Comparison of ENCODE assay signal across 1 cellular context in the genomic region with DNA sequence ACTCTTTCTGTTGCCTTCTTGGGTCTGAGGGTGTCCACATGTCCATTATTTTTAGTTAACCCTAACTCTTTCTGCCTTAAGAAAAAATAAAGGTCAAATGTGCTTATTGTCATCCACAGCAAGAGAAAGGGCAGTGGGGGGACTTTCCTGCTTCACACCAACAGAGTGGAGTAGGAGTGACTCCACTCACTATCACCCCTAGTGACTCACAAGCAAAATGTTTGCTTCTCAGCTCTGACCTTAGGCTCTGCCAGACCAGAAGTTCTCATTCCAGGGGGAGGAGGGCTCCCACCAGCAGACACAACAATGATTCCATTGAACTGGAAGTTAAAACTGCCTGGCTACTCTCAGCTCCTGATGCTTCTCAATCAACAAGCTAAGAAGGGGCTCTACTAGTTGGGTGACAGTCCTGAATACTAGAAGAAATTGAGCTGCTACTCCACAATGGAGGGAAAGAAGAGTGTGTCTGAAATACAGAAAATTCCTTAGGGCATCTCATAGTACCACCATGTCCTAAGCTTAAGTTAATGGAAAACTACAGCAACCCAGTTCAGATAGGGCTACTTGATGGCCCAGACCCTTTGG.
TF ChIP-seq lines count a peak whose summit lies in the region.

No MANE protein-coding gene starts in this region.

TF ChIP-seq in HepG2, 621 proteins besides CTCF, POLR2A, EP300 and RAD21 (continued from another document and continues in another):
- TF ChIP-seq, protein P1, sequence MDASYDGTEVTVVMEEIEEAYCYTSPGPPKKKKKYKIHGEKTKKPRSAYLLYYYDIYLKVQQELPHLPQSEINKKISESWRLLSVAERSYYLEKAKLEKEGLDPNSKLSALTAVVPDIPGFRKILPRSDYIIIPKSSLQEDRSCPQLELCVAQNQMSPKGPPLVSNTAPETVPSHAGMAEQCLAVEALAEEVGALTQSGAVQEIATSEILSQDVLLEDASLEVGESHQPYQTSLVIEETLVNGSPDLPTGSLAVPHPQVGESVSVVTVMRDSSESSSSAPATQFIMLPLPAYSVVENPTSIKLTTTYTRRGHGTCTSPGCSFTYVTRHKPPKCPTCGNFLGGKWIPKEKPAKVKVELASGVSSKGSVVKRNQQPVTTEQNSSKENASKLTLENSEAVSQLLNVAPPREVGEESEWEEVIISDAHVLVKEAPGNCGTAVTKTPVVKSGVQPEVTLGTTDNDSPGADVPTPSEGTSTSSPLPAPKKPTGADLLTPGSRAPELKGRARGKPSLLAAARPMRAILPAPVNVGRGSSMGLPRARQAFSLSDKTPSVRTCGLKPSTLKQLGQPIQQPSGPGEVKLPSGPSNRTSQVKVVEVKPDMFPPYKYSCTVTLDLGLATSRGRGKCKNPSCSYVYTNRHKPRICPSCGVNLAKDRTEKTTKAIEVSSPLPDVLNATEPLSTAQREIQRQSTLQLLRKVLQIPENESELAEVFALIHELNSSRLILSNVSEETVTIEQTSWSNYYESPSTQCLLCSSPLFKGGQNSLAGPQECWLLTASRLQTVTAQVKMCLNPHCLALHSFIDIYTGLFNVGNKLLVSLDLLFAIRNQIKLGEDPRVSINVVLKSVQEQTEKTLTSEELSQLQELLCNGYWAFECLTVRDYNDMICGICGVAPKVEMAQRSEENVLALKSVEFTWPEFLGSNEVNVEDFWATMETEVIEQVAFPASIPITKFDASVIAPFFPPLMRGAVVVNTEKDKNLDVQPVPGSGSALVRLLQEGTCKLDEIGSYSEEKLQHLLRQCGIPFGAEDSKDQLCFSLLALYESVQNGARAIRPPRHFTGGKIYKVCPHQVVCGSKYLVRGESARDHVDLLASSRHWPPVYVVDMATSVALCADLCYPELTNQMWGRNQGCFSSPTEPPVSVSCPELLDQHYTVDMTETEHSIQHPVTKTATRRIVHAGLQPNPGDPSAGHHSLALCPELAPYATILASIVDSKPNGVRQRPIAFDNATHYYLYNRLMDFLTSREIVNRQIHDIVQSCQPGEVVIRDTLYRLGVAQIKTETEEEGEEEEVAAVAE (CRISPR knock-in tag; IDR thresholded peaks at IDR 0.05; ENCODE audit: borderline replicate concordance) = no peak
- TF ChIP-seq, protein P2, sequence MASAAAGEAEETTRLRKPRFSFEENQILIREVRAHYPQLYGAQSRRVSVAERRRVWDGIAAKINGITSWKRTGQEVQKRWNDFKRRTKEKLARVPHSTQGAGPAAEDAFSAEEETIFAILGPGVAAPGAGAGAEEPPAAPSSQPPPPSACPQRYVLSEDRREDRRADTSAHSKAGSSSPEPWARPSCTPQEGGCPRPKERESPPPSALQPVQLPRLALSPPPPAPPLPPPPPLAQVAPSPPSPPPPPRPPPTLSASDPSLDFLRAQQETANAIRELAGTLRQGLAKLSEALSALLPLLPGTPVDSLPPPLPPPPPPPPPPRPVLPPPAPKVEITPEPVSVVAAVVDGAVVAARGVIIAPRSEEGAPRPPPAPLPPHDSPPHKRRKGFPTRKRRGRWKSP (CRISPR knock-in tag; IDR thresholded peaks at IDR 0.05) = no peak
- TF ChIP-seq ZNF615 (CRISPR knock-in tag; IDR thresholded peaks at IDR 0.05; ENCODE audit: borderline replicate concordance) = no peak
- peak; percentile 61; the same call in 1 of the 2 replicates for TF ChIP-seq ZSCAN31 (CRISPR knock-in tag; IDR thresholded peaks at IDR 0.05; ENCODE audit: low read depth)
- no peak for TF ChIP-seq ZFY (CRISPR knock-in tag; IDR thresholded peaks at IDR 0.05)
- TF ChIP-seq NR1H2 (CRISPR knock-in tag; IDR thresholded peaks at IDR 0.05; ENCODE audit: borderline replicate concordance, low read depth) = no peak
- no peak for TF ChIP-seq BRCA1 (CRISPR knock-in tag; IDR thresholded peaks at IDR 0.05)
- TF ChIP-seq ZNF7 (CRISPR knock-in tag; IDR thresholded peaks at IDR 0.05) = no peak
- no peak for TF ChIP-seq FOXC1 (CRISPR knock-in tag; IDR thresholded peaks at IDR 0.05; ENCODE audit: borderline replicate concordance)
- TF ChIP-seq ZNF296 (CRISPR knock-in tag; conservative IDR thresholded peaks at IDR 0.05) = no peak
- TF ChIP-seq MAF1 (CRISPR knock-in tag; IDR thresholded peaks at IDR 0.05; ENCODE audit: borderline replicate concordance) = no peak
- TF ChIP-seq, protein P3, sequence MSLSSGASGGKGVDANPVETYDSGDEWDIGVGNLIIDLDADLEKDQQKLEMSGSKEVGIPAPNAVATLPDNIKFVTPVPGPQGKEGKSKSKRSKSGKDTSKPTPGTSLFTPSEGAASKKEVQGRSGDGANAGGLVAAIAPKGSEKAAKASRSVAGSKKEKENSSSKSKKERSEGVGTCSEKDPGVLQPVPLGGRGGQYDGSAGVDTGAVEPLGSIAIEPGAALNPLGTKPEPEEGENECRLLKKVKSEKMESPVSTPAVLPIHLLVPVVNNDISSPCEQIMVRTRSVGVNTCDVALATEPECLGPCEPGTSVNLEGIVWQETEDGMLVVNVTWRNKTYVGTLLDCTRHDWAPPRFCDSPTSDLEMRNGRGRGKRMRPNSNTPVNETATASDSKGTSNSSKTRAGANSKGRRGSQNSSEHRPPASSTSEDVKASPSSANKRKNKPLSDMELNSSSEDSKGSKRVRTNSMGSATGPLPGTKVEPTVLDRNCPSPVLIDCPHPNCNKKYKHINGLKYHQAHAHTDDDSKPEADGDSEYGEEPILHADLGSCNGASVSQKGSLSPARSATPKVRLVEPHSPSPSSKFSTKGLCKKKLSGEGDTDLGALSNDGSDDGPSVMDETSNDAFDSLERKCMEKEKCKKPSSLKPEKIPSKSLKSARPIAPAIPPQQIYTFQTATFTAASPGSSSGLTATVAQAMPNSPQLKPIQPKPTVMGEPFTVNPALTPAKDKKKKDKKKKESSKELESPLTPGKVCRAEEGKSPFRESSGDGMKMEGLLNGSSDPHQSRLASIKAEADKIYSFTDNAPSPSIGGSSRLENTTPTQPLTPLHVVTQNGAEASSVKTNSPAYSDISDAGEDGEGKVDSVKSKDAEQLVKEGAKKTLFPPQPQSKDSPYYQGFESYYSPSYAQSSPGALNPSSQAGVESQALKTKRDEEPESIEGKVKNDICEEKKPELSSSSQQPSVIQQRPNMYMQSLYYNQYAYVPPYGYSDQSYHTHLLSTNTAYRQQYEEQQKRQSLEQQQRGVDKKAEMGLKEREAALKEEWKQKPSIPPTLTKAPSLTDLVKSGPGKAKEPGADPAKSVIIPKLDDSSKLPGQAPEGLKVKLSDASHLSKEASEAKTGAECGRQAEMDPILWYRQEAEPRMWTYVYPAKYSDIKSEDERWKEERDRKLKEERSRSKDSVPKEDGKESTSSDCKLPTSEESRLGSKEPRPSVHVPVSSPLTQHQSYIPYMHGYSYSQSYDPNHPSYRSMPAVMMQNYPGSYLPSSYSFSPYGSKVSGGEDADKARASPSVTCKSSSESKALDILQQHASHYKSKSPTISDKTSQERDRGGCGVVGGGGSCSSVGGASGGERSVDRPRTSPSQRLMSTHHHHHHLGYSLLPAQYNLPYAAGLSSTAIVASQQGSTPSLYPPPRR (CRISPR knock-in tag; IDR thresholded peaks at IDR 0.05; ENCODE audit: borderline replicate concordance) = no peak
- no peak for TF ChIP-seq CHCHD3 (CRISPR knock-in tag; IDR thresholded peaks at IDR 0.05)
- TF ChIP-seq, protein P4, sequence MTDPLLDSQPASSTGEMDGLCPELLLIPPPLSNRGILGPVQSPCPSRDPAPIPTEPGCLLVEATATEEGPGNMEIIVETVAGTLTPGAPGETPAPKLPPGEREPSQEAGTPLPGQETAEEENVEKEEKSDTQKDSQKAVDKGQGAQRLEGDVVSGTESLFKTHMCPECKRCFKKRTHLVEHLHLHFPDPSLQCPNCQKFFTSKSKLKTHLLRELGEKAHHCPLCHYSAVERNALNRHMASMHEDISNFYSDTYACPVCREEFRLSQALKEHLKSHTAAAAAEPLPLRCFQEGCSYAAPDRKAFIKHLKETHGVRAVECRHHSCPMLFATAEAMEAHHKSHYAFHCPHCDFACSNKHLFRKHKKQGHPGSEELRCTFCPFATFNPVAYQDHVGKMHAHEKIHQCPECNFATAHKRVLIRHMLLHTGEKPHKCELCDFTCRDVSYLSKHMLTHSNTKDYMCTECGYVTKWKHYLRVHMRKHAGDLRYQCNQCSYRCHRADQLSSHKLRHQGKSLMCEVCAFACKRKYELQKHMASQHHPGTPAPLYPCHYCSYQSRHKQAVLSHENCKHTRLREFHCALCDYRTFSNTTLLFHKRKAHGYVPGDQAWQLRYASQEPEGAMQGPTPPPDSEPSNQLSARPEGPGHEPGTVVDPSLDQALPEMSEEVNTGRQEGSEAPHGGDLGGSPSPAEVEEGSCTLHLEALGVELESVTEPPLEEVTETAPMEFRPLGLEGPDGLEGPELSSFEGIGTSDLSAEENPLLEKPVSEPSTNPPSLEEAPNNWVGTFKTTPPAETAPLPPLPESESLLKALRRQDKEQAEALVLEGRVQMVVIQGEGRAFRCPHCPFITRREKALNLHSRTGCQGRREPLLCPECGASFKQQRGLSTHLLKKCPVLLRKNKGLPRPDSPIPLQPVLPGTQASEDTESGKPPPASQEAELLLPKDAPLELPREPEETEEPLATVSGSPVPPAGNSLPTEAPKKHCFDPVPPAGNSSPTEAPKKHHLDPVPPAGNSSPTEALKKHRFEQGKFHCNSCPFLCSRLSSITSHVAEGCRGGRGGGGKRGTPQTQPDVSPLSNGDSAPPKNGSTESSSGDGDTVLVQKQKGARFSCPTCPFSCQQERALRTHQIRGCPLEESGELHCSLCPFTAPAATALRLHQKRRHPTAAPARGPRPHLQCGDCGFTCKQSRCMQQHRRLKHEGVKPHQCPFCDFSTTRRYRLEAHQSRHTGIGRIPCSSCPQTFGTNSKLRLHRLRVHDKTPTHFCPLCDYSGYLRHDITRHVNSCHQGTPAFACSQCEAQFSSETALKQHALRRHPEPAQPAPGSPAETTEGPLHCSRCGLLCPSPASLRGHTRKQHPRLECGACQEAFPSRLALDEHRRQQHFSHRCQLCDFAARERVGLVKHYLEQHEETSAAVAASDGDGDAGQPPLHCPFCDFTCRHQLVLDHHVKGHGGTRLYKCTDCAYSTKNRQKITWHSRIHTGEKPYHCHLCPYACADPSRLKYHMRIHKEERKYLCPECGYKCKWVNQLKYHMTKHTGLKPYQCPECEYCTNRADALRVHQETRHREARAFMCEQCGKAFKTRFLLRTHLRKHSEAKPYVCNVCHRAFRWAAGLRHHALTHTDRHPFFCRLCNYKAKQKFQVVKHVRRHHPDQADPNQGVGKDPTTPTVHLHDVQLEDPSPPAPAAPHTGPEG (CRISPR knock-in tag; IDR thresholded peaks at IDR 0.05) = no peak
- no peak for TF ChIP-seq ZNF468 (CRISPR knock-in tag; IDR thresholded peaks at IDR 0.05)
- TF ChIP-seq SMAD3 (CRISPR knock-in tag; IDR thresholded peaks at IDR 0.05) = no peak
- TF ChIP-seq ZNF501 (CRISPR knock-in tag; IDR thresholded peaks at IDR 0.05) = no peak
- no peak for TF ChIP-seq SCMH1 (CRISPR knock-in tag; IDR thresholded peaks at IDR 0.05; ENCODE audit: borderline replicate concordance)
- TF ChIP-seq MTF2 (CRISPR knock-in tag; IDR thresholded peaks at IDR 0.05; ENCODE audit: borderline replicate concordance) = 0 out of 2 replicates have a peak, but pooled peaks have one; percentile 8
- TF ChIP-seq HOXA3 (CRISPR knock-in tag; IDR thresholded peaks at IDR 0.05) = peak; percentile 43; the same call in 1 of the 2 replicates
- peak; percentile 87 for TF ChIP-seq GATAD2A (CRISPR knock-in tag; IDR thresholded peaks at IDR 0.05)
- peak; percentile 71 for TF ChIP-seq POGZ (CRISPR knock-in tag; IDR thresholded peaks at IDR 0.05)
- no peak for TF ChIP-seq ZNF549 (CRISPR knock-in tag; IDR thresholded peaks at IDR 0.05)
- peak; percentile 28; the same call in 1 of the 2 replicates for TF ChIP-seq ZFX (CRISPR knock-in tag; IDR thresholded peaks at IDR 0.05; ENCODE audit: low read depth)
- TF ChIP-seq ZNF670 (CRISPR knock-in tag; IDR thresholded peaks at IDR 0.05; ENCODE audit: borderline replicate concordance) = no peak
- TF ChIP-seq ZNF616 (CRISPR knock-in tag; IDR thresholded peaks at IDR 0.05; ENCODE audit: low read depth) = no peak
- no peak for TF ChIP-seq ZKSCAN5 (CRISPR knock-in tag; IDR thresholded peaks at IDR 0.05)
- TF ChIP-seq, protein P5, sequence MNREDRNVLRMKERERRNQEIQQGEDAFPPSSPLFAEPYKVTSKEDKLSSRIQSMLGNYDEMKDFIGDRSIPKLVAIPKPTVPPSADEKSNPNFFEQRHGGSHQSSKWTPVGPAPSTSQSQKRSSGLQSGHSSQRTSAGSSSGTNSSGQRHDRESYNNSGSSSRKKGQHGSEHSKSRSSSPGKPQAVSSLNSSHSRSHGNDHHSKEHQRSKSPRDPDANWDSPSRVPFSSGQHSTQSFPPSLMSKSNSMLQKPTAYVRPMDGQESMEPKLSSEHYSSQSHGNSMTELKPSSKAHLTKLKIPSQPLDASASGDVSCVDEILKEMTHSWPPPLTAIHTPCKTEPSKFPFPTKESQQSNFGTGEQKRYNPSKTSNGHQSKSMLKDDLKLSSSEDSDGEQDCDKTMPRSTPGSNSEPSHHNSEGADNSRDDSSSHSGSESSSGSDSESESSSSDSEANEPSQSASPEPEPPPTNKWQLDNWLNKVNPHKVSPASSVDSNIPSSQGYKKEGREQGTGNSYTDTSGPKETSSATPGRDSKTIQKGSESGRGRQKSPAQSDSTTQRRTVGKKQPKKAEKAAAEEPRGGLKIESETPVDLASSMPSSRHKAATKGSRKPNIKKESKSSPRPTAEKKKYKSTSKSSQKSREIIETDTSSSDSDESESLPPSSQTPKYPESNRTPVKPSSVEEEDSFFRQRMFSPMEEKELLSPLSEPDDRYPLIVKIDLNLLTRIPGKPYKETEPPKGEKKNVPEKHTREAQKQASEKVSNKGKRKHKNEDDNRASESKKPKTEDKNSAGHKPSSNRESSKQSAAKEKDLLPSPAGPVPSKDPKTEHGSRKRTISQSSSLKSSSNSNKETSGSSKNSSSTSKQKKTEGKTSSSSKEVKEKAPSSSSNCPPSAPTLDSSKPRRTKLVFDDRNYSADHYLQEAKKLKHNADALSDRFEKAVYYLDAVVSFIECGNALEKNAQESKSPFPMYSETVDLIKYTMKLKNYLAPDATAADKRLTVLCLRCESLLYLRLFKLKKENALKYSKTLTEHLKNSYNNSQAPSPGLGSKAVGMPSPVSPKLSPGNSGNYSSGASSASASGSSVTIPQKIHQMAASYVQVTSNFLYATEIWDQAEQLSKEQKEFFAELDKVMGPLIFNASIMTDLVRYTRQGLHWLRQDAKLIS (CRISPR knock-in tag; IDR thresholded peaks at IDR 0.05) = no peak
- no peak; the same call in 1 of the 2 replicates for TF ChIP-seq MYC (CRISPR knock-in tag; IDR thresholded peaks at IDR 0.05; ENCODE audit: borderline replicate concordance)
- TF ChIP-seq FOXJ3 (CRISPR knock-in tag; IDR thresholded peaks at IDR 0.05; ENCODE audit: borderline replicate concordance) = peak; percentile 41; the same call in 1 of the 2 replicates
- peak; percentile 82; the same call in 1 of the 2 replicates for TF ChIP-seq CBX5 (CRISPR knock-in tag; IDR thresholded peaks at IDR 0.05; ENCODE audit: borderline replicate concordance)
- TF ChIP-seq NBN (conservative IDR thresholded peaks at IDR 0.05) = no peak
- TF ChIP-seq ZNF232 (CRISPR knock-in tag; IDR thresholded peaks at IDR 0.05; ENCODE audit: borderline replicate concordance) = no peak
- 0 out of 2 replicates have a peak, but pooled peaks have one; percentile 38 for TF ChIP-seq MEIS1 (CRISPR knock-in tag; IDR thresholded peaks at IDR 0.05; ENCODE audit: borderline replicate concordance)
- peak; percentile 72 for TF ChIP-seq STAG1 (CRISPR knock-in tag; IDR thresholded peaks at IDR 0.05)
- TF ChIP-seq GFI1 (CRISPR knock-in tag; IDR thresholded peaks at IDR 0.05; ENCODE audit: borderline replicate concordance) = peak; percentile 77
- peak; percentile 42; the same call in 1 of the 2 replicates for TF ChIP-seq KAT7 (CRISPR knock-in tag; IDR thresholded peaks at IDR 0.05; ENCODE audit: borderline replicate concordance)
- no peak for TF ChIP-seq ZNF790 (CRISPR knock-in tag; IDR thresholded peaks at IDR 0.05; ENCODE audit: borderline replicate concordance)
- TF ChIP-seq SATB2 (CRISPR knock-in tag; IDR thresholded peaks at IDR 0.05) = no peak
- no peak for TF ChIP-seq SYNCRIP (IDR thresholded peaks at IDR 0.05; ENCODE audit: insufficient read depth, low read depth, low read length)
- TF ChIP-seq HOXD1 (CRISPR knock-in tag; IDR thresholded peaks at IDR 0.05) = no peak
- no peak for TF ChIP-seq FLYWCH1 (CRISPR knock-in tag; IDR thresholded peaks at IDR 0.05)
- no peak for TF ChIP-seq ZNF878 (CRISPR knock-in tag; IDR thresholded peaks at IDR 0.05)
